In the genomic region with DNA sequence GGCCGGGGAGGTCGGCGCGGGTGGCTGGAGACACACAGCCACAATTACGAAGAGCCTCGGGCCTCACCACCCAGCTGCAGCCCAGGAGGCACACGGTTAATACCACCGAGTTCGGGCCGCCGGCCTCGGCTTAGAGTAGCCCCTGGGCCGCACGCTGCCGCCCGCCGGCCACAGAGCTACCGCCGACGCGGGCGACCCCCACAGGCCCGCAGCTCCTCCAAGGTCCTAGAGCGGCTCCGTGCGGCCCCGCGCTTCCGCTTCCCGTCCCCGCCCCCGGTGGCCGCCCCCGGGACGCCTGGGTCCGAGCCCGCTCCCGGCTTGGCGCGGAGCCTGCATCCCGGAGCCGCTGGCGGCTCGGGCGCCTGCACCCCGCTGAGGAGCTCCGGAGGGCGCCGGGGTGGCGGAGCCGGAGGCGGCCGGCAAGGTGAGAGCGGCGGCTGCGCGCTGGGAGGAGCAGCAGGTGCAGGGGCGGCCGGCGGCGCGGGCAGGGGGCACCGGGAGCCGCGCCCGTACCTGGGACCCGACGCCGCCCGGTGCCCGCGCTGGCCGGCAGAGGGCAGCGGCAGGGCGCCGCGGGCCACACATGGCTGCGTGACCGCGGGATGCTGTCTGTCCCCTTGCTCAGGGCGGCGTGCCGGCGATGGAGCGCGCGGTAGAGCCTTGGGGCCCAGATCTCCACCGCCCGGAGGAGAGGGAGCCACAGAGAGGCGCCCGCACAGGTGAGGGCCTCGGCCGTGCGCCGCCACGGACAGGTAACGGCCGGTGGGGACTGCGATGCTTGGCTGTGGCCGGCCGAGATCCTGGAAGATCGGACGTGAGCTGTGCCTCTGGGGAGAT, we compare ENCODE assay signal across 1 cellular context.
TF ChIP-seq lines count a peak whose summit lies in the region.

A gene (plus strand): TSS at position 266 of the 837 bp plus-strand sequence. CDS start 375 bp downstream, at position 641.

TF ChIP-seq in GM23338, 12 proteins besides CTCF, POLR2A, EP300 and RAD21:
- TF ChIP-seq, protein P1, sequence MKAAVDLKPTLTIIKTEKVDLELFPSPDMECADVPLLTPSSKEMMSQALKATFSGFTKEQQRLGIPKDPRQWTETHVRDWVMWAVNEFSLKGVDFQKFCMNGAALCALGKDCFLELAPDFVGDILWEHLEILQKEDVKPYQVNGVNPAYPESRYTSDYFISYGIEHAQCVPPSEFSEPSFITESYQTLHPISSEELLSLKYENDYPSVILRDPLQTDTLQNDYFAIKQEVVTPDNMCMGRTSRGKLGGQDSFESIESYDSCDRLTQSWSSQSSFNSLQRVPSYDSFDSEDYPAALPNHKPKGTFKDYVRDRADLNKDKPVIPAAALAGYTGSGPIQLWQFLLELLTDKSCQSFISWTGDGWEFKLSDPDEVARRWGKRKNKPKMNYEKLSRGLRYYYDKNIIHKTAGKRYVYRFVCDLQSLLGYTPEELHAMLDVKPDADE (IDR thresholded peaks at IDR 0.05): peak; percentile 80
- no peak for TF ChIP-seq ZNF114 (CRISPR knock-in tag; IDR thresholded peaks at IDR 0.05)
- TF ChIP-seq CREB1 (CRISPR knock-in tag; IDR thresholded peaks at IDR 0.05; ENCODE audit: low read depth): peak; percentile 73
- peak; percentile 53; the same call in 1 of the 2 replicates for TF ChIP-seq POLR2AphosphoS5 (IDR thresholded peaks at IDR 0.05; ENCODE audit: low read depth)
